ENCODE assay signal across 14 cellular contexts in the genomic region with DNA sequence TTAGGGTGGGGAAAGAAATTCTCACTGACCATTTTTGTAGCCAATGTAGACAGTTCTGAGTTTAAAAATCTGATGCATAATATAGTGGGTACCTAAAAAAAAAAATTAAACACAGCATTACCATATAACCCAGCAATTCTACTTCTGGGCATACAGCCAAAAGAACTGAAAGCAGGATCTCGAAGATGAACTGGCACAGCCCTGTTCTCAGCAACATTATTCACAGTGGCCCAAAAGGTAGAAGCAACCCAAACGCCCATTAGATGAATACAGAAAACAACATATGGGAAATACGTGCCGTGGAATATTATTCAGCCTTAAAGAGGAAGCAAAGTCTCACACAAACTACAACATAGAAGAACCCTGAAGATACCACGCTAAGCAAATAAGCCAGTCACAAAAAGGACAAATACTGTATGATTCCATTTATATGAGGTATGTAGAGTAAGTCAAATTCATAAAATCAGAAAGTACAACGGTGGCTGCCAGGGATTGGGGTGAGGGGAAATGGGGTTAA. TPM values are rescaled to one million over a fixed set of nuclear protein-coding genes. Genes with fewer than 3 reads are reported as not detected.
DNase-seq lines count a peak whose midpoint lies in the region; ATAC-seq lines count a peak whose summit lies in the region.
"Had no signal": no experiment of that assay in that cellular context is flagged by ENCODE, and none has a peak within 500 bp of the region (broad histone marks: within the 10 kb centered on the region; RNA-seq: fewer than 3 reads in every experiment).

No MANE protein-coding gene starts in this region.

- H3K27ac ChIP-seq in naive thymus-derived CD4-positive, alpha-beta T cell (ENCODE audit: low read depth, low read length), result no peak overlapping the region

- POLR2A ChIA-PET in naive thymus-derived CD4-positive, alpha-beta T cell (lab: Charles Lee), result no interaction called here

- peaks cover 1% of the 10 kb centered on the region for H3K36me3 Mint-ChIP-seq in central memory CD8-positive, alpha-beta T cell (ENCODE audit: insufficient read depth)
- peaks cover 0 to 8% (median 3%) of the 10 kb centered on the region in 5 donors for H3K36me3 Mint-ChIP-seq in naive thymus-derived CD4-positive, alpha-beta T cell
- H3K36me3 Mint-ChIP-seq: activated naive CD4-positive, alpha-beta T cell treated with anti-CD3 and anti-CD28 coated beads, Interleukin-2, amount 50 U/mL, for 24 hours had no signal

- peaks cover 21 to 27% of the 10 kb centered on the region in 2 donors for H3K4me1 ChIP-seq in naive thymus-derived CD4-positive, alpha-beta T cell (ENCODE audit: control insufficient read depth in 2 of 2, insufficient read depth in 2 of 2, low read length in 2 of 2)

- H3K4me3 ChIP-seq in naive thymus-derived CD4-positive, alpha-beta T cell (ENCODE audit: low read length), result peak overlapping the region; percentile 6

- H3K4me1 Mint-ChIP-seq in central memory CD8-positive, alpha-beta T cell, result peaks cover 67% of the 10 kb centered on the region
- peaks cover 19 to 54% (median 29%) of the 10 kb centered on the region in 7 donors for H3K4me1 Mint-ChIP-seq in naive thymus-derived CD4-positive, alpha-beta T cell

- ATAC-seq in central memory CD8-positive, alpha-beta T cell (replicated peaks; ENCODE audit: extremely low read depth, poor library complexity, severe bottlenecking), result no peak
- no peak for ATAC-seq in naive thymus-derived CD4-positive, alpha-beta T cell

- peak overlapping the region; percentile 45 for H3K27ac Mint-ChIP-seq in central memory CD8-positive, alpha-beta T cell (ENCODE audit: low read depth)
- H3K27ac Mint-ChIP-seq in naive thymus-derived CD4-positive, alpha-beta T cell, result peak overlapping the region in 2 of 9 donors; percentile 1 to 34
- H3K27ac Mint-ChIP-seq: activated naive CD4-positive, alpha-beta T cell treated with anti-CD3 and anti-CD28 coated beads, Interleukin-2, amount 50 U/mL, for 24 hours had no signal

- CTCF ChIA-PET in naive thymus-derived CD4-positive, alpha-beta T cell (lab: Charles Lee), result no interaction called here

- peak overlapping the region; percentile 67 for H3K4me3 Mint-ChIP-seq in central memory CD8-positive, alpha-beta T cell
- H3K4me3 Mint-ChIP-seq in naive thymus-derived CD4-positive, alpha-beta T cell, result no peak overlapping the region
- H3K4me3 Mint-ChIP-seq: activated naive CD4-positive, alpha-beta T cell treated with anti-CD3 and anti-CD28 coated beads, Interleukin-2, amount 50 U/mL, for 24 hours; neural crest cell had no signal

- H3K9me3 ChIP-seq in naive thymus-derived CD4-positive, alpha-beta T cell (ENCODE audit: control insufficient read depth in 2 of 3, low read length in 3 of 3), result no peaks in the 10 kb centered on the region
- H3K9me3 ChIP-seq: stomach had no signal

- DNase-seq in Daoy (ENCODE audit: low read depth), result peak; percentile 43
- DNase-seq in NCI-H2171 treated with DMSO at 0.1 percent for 48 hours (lab: John Stamatoyannopoulos, UW), result peak; percentile 37
- no peak for DNase-seq in central memory CD8-positive, alpha-beta T cell (ENCODE audit: low spot score in 2 of 2)
- DNase-seq in naive thymus-derived CD4-positive, alpha-beta T cell, result no peak
- no peak for DNase-seq in D341Med (ENCODE audit: low spot score)
- no peak for DNase-seq in dedifferentiated amniotic fluid mesenchymal stem cell (ENCODE audit: extremely low spot score)
- DNase-seq in posterior vena cava (ENCODE audit: low spot score), result no peak
- DNase-seq: activated CD4-positive, CD25-positive, alpha-beta regulatory T cell treated with anti-CD3 and anti-CD28 coated beads, Interleukin-2, amount 50 U/mL, for 72 hours; NCI-H1694; SHP77; stimulated activated CD4-positive, alpha-beta T cell treated with anti-CD3 and anti-CD28 coated beads, Interleukin-2, amount 100 ng/mL, for 24 hours; stomach had no signal

- H3K27me3 Mint-ChIP-seq in central memory CD8-positive, alpha-beta T cell, result no peaks in the 10 kb centered on the region
- no peaks in the 10 kb centered on the region for H3K27me3 Mint-ChIP-seq in naive thymus-derived CD4-positive, alpha-beta T cell
- H3K27me3 Mint-ChIP-seq: activated naive CD4-positive, alpha-beta T cell treated with anti-CD3 and anti-CD28 coated beads, Interleukin-2, amount 50 U/mL, for 24 hours had no signal

- intact Hi-C loops in naive thymus-derived CD4-positive, alpha-beta T cell (cut with micrococcal nuclease), result no loop called here
- intact Hi-C loops in posterior vena cava (cut with DNase I), result no loop called here

- H3K27me3 ChIP-seq in naive thymus-derived CD4-positive, alpha-beta T cell (ENCODE audit: control insufficient read depth in 2 of 2, insufficient read depth in 2 of 2, low read length in 2 of 2), result no peaks in the 10 kb centered on the region
- H3K27me3 ChIP-seq: stomach had no signal

- no peaks in the 10 kb centered on the region for H3K36me3 ChIP-seq in naive thymus-derived CD4-positive, alpha-beta T cell (ENCODE audit: control insufficient read depth in 2 of 3, insufficient read depth in 3 of 3, low read length in 3 of 3)
- H3K36me3 ChIP-seq: stomach had no signal

- no peaks in the 10 kb centered on the region for H3K9me3 Mint-ChIP-seq in central memory CD8-positive, alpha-beta T cell
- peaks cover 0 to 5% (median 0%) of the 10 kb centered on the region in 11 donors for H3K9me3 Mint-ChIP-seq in naive thymus-derived CD4-positive, alpha-beta T cell
- H3K9me3 Mint-ChIP-seq: activated naive CD4-positive, alpha-beta T cell treated with anti-CD3 and anti-CD28 coated beads, Interleukin-2, amount 50 U/mL, for 24 hours had no signal

RNA-seq across cellular contexts. Expression of a gene that starts 54.4 kb away (rescaled TPM):
- 33.7 and 37.4 TPM in 2 replicates for total RNA-seq in Daoy (2014; rRNA removed; shearing (Covaris generic))
- 1 to 10 TPM in 1 of 5 experiments, under 1 TPM in 4; 0.27 to 4.9 (median 0.69) TPM for total RNA-seq in naive thymus-derived CD4-positive, alpha-beta T cell
- under 1 TPM in 1 of 2 donors, not detected in 1; 0.08 TPM for polyA plus RNA-seq in naive thymus-derived CD4-positive, alpha-beta T cell
- total RNA-seq in posterior vena cava, result 10 to 100 TPM; 14.1 to 14.9 TPM

Comparison
In these comparisons a context has a peak if more than half of its experiments do, and no peak if none do; other contexts are left out.
1. DNase-seq: peak in Daoy (single experiment) and NCI-H2171 treated with DMSO at 0.1 percent for 48 hours (single experiment); none in central memory CD8-positive, alpha-beta T cell (0 of 2), naive thymus-derived CD4-positive, alpha-beta T cell (0 of 9), D341Med (single experiment), dedifferentiated amniotic fluid mesenchymal stem cell (single experiment) and posterior vena cava (single experiment).